In genomic region chr14:60085085-60085484, GRCh38 we compare ENCODE assay signal across 28 cellular contexts. TPM values are rescaled to one million over a fixed set of nuclear protein-coding genes. Genes with fewer than 3 reads are reported as not detected.
A peak's percentile ranks its signal among the peaks of the same experiment; 100 is the strongest.
DNase-seq lines count a peak whose midpoint lies in the region; ATAC-seq lines count a peak whose summit lies in the region.
"Had no signal": no experiment of that assay in that cellular context is flagged by ENCODE, and none has a peak within 500 bp of the region (broad histone marks: within the 10 kb centered on the region; RNA-seq: fewer than 3 reads in every experiment).

No MANE protein-coding gene starts in this region.

- no peak overlapping the region for H2BK120ac ChIP-seq in mesenchymal stem cell (ENCODE audit: low read depth, low read length)

- DNase-seq in GM03348 (ENCODE audit: low spot score): peak; percentile 27
- DNase-seq in OCI-M1 (lab: John Stamatoyannopoulos, UW): peak; percentile 32
- DNase-seq in epithelial cell of prostate (ENCODE audit: low read depth, low spot score): peak; percentile 20
- DNase-seq in mesenchymal stem cell: no peak
- DNase-seq in NOMO-1 treated with DMSO at 0.1 percent for 48 hours (lab: John Stamatoyannopoulos, UW; ENCODE audit: unreplicated experiment): no peak
- DNase-seq: activated T-cell treated with anti-CD3 and anti-CD28 coated beads, Interleukin-2, amount 50 U/mL, for 1 hour; brain microvascular endothelial cell; colonic mucosa; esophagus squamous epithelium; heart right ventricle; left lung; naive thymus-derived CD8-positive, alpha-beta T cell; NCI-H1694 treated with DMSO at 0.1 percent for 48 hours; NCI-H2171; NCI-H510A treated with DMSO at 0.1 percent for 48 hours; NK-92 treated with Interleukin-12 subunit alpha and Interleukin-12 subunit beta, amount 100 ng/mL, for 24 hours; ovary; Peyer's patch; retina; SJCRH30; spleen; stimulated activated CD4-positive, alpha-beta T cell treated with anti-CD3 and anti-CD28 coated beads, Interleukin-2, amount 100 ng/mL, for 48 hours; T-cell had no signal

- H3K36me3 ChIP-seq in mesenchymal stem cell (ENCODE audit: control insufficient read depth in 1 of 2, insufficient read depth in 2 of 2, low read depth in 1 of 2, low read length in 2 of 2): no peaks in the 10 kb centered on the region
- H3K36me3 ChIP-seq: brain microvascular endothelial cell, colonic mucosa, esophagus squamous epithelium, heart right ventricle, left lung, ovary, Peyer's patch, SJCRH30, spleen, suprapubic skin had no signal

- H2AK5ac ChIP-seq in mesenchymal stem cell (ENCODE audit: low read length, severe bottlenecking): no peak overlapping the region

- H4K91ac ChIP-seq in mesenchymal stem cell (ENCODE audit: low read length): no peak overlapping the region

- H3K27me3 ChIP-seq in mesenchymal stem cell (ENCODE audit: control insufficient read depth in 1 of 2, insufficient read depth in 1 of 2, low read length in 2 of 2): no peaks in the 10 kb centered on the region
- H3K27me3 ChIP-seq: brain microvascular endothelial cell, colonic mucosa, esophagus squamous epithelium, heart right ventricle, left lung, ovary, Peyer's patch, SJCRH30, spleen, suprapubic skin had no signal

- H4K8ac ChIP-seq in mesenchymal stem cell (ENCODE audit: low read length): no peak overlapping the region

- H2BK12ac ChIP-seq in mesenchymal stem cell (ENCODE audit: low read length in 2 of 2): no peak overlapping the region

- peak overlapping the region; percentile 72 for H3K9ac ChIP-seq in mesenchymal stem cell (ENCODE audit: low read length)

- H2BK15ac ChIP-seq in mesenchymal stem cell (ENCODE audit: low read depth, poor library complexity, severe bottlenecking): no peak overlapping the region

- H3K4me1 ChIP-seq in mesenchymal stem cell (ENCODE audit: control insufficient read depth, insufficient read depth, low read depth, low read length): no peaks in the 10 kb centered on the region
- H3K4me1 ChIP-seq: colonic mucosa, esophagus squamous epithelium, heart right ventricle, left lung, Peyer's patch, spleen had no signal

- H3K23ac ChIP-seq in mesenchymal stem cell (ENCODE audit: low read length in 2 of 2): no peak overlapping the region

- ATAC-seq in GM18909 (IDR thresholded peaks at IDR 0.05; ENCODE audit: poor library complexity, unreplicated experiment) (no peak), HG02588 (IDR thresholded peaks at IDR 0.05; ENCODE audit: unreplicated experiment) (no peak)
- ATAC-seq: activated CD4-positive, CD25-positive, alpha-beta regulatory T cell treated with anti-CD3 and anti-CD28 coated beads, Interleukin-2, amount 50 U/mL, for 24 hours; heart right ventricle; left lung; naive thymus-derived CD8-positive, alpha-beta T cell; stimulated activated memory B cell treated with anti-CD40 and anti-IgM and Interleukin-4, amounts not matched to agents 10 μg/mL and 1 μg/mL and 100 μg/mL, for 72 hours; T-cell had no signal

- H3K27ac ChIP-seq in epithelial cell of prostate (no peak overlapping the region), mesenchymal stem cell (ENCODE audit: low read length, poor library complexity, severe bottlenecking) (no peak overlapping the region)
- H3K27ac ChIP-seq: brain microvascular endothelial cell, colonic mucosa, esophagus squamous epithelium, heart right ventricle, left lung, ovary, Peyer's patch, SJCRH30, spleen, suprapubic skin had no signal

- peaks cover 2% of the 10 kb centered on the region for H3K79me1 ChIP-seq in mesenchymal stem cell (replicated peaks; ENCODE audit: low read length, poor library complexity, severe bottlenecking)

- H2BK5ac ChIP-seq in mesenchymal stem cell (ENCODE audit: low read depth, low read length, poor library complexity, severe bottlenecking): no peak overlapping the region

- H3K18ac ChIP-seq in mesenchymal stem cell (ENCODE audit: low read depth in 1 of 2, low read length in 2 of 2): no peak overlapping the region

- no peak overlapping the region for H3K4ac ChIP-seq in mesenchymal stem cell (ENCODE audit: low read depth in 1 of 2, low read length in 2 of 2)

- H2AFZ ChIP-seq in mesenchymal stem cell (ENCODE audit: low read depth, low read length): no peak overlapping the region

- H3K4me3 ChIP-seq in mesenchymal stem cell (ENCODE audit: insufficient read depth in 1 of 2, low read depth in 1 of 2, low read length in 2 of 2): no peak overlapping the region
- H3K4me3 ChIP-seq: colonic mucosa, esophagus squamous epithelium, heart right ventricle, left lung, ovary, Peyer's patch, SJCRH30, spleen, suprapubic skin had no signal

- no peak overlapping the region for H3K14ac ChIP-seq in mesenchymal stem cell (ENCODE audit: low read length in 2 of 2)

- no peak overlapping the region for H3K4me2 ChIP-seq in mesenchymal stem cell (ENCODE audit: low read length, poor library complexity, severe bottlenecking)

- H3K9me3 ChIP-seq in mesenchymal stem cell (ENCODE audit: control insufficient read depth, low read length): no peaks in the 10 kb centered on the region
- H3K9me3 ChIP-seq: colonic mucosa, esophagus squamous epithelium, heart right ventricle, left lung, ovary, Peyer's patch, SJCRH30, spleen, suprapubic skin had no signal

RNA-seq across cellular contexts. Expression of gene PCNX4, which starts 6.6 kb away (rescaled TPM):
- 95.7 TPM for polyA plus RNA-seq in mesenchymal stem cell (2013, experiment 1 of 2)
- 101 TPM for polyA plus RNA-seq in mesenchymal stem cell (2013, experiment 2 of 2)

Comparison
In these comparisons a context has a peak if more than half of its experiments do, and no peak if none do; other contexts are left out.
1. DNase-seq: peak in GM03348 (single experiment), OCI-M1 (single experiment) and epithelial cell of prostate (single experiment); none in mesenchymal stem cell (single experiment) and NOMO-1 treated with DMSO at 0.1 percent for 48 hours (single experiment).